9 cellular contexts compared by ENCODE assay signal in the genomic region with DNA sequence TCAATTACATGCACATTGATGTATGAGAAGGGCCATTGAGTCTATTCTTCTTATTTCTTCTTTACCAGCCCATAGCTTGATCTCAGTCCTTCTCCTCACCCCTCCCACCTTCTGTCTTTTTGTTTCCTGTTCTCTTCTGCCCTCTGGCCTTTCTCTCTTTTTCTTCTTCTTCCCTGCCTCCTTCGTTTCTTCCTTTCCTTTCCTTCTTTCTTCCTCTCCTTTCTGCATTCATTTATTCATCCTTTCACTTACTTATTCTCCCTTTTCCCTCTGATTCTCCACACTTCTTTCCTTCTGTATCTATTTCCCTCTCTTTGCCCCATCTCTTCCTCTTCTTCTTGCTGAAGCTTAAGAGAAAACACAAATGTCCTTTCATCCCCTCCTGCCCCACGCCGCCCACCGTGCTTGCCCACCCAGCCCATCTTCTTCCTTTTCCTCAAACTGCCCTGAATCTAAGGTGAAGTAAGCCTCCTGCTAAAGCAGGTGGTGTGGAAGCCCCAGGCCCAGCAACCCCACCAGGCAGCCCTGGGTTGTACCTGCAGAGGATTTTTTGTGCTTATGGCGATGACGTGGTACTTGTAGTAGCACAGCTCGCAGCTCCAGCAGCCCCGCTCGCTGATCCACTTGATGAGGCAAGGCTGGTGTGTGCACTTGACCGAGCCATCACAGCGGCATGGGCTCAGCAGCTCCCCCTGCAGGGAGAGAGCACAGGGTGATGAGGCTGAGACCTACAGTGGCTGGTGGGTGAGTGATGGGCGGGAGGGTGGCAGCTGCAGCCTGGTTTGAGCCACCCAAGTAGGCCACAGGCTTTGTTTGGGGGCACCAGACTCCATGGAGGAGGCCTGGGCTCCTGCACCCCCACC.
DNase-seq lines count a peak whose midpoint lies in the region; ATAC-seq and TF ChIP-seq lines count a peak whose summit lies in the region.
"Had no signal": no experiment of that assay in that cellular context is flagged by ENCODE, and none has a peak within 500 bp of the region (broad histone marks: within the 10 kb centered on the region; RNA-seq: fewer than 3 reads in every experiment).

No MANE protein-coding gene starts in this region.

- intact Hi-C loops in esophagus squamous epithelium (cut with DNase I), result no loop called here

- no peak for TF ChIP-seq POLR2A in esophagus squamous epithelium (IDR thresholded peaks at IDR 0.05)

- TF ChIP-seq CTCF in GM12875 (IDR thresholded peaks at IDR 0.05; ENCODE audit: borderline replicate concordance, insufficient read depth, low read depth, low read length), result peak; percentile 92
- TF ChIP-seq CTCF in WERI-Rb-1 (IDR thresholded peaks at IDR 0.05; ENCODE audit: low read depth, low read length), result peak; percentile 96
- TF ChIP-seq CTCF in esophagus squamous epithelium (IDR thresholded peaks at IDR 0.05), result peak in 1 of 6 experiments; percentile 27

- H3K9me3 ChIP-seq in WERI-Rb-1 (ENCODE audit: severe bottlenecking), result no peaks in the 10 kb centered on the region
- no peaks in the 10 kb centered on the region for H3K9me3 ChIP-seq in mesodermal cell (ENCODE audit: control insufficient read depth, low read length)
- no peaks in the 10 kb centered on the region for H3K9me3 ChIP-seq in esophagus squamous epithelium
- H3K9me3 ChIP-seq: upper lobe of left lung had no signal

- H3K4me3 ChIP-seq in GM12875 (ENCODE audit: low read depth, low read length) (no peak overlapping the region), WERI-Rb-1 (ENCODE audit: low read depth, low read length) (no peak overlapping the region), mesodermal cell (ENCODE audit: extremely low read depth, insufficient read depth, low read length, poor library complexity, severe bottlenecking) (no peak overlapping the region), esophagus squamous epithelium (no peak overlapping the region)
- H3K4me3 ChIP-seq: upper lobe of left lung had no signal

- no peaks in the 10 kb centered on the region for H3K27me3 ChIP-seq in WERI-Rb-1 (ENCODE audit: insufficient read depth, low read depth, severe bottlenecking)
- H3K27me3 ChIP-seq in esophagus squamous epithelium, result peaks cover 0 to 35% (median 0%) of the 10 kb centered on the region in 4 donors
- H3K27me3 ChIP-seq: upper lobe of left lung had no signal

- H3K4me1 ChIP-seq in mesodermal cell (ENCODE audit: control insufficient read depth, insufficient read depth, low read length, poor library complexity, severe bottlenecking) (peaks cover 68% of the 10 kb centered on the region), esophagus squamous epithelium (peaks cover 0 to 17% (median 0%) of the 10 kb centered on the region in 3 donors)
- H3K4me1 ChIP-seq: upper lobe of left lung had no signal

- 80 to 90% methylated on average over 9 to 10 of the region's 12 CpGs for WGBS in mesodermal cell (ENCODE audit: insufficient coverage in 2 of 2), 2 experiments
- 84 to 88% methylated on average over 4 to 6 of the region's 12 CpGs for WGBS in esophagus squamous epithelium, 2 donors

- DNase-seq in WERI-Rb-1 (peak; percentile 76), NOMO-1 treated with dmso at 0.1 percent for 144 hours (lab: John Stamatoyannopoulos, UW; ENCODE audit: unreplicated experiment) (no peak), esophagus squamous epithelium (lab: John Stamatoyannopoulos, UW) (no peak), NCI-H1092 (lab: John Stamatoyannopoulos, UW) (no peak)
- DNase-seq in NK-92 treated with Interleukin-12 subunit alpha and Interleukin-12 subunit beta, amount 100 ng/mL, for 24 hours (lab: John Stamatoyannopoulos, UW), result no peak

- peak; percentile 48 for ATAC-seq in HG02623 (IDR thresholded peaks at IDR 0.05; ENCODE audit: unreplicated experiment)

- H3K36me3 ChIP-seq in WERI-Rb-1 (no peaks in the 10 kb centered on the region), mesodermal cell (ENCODE audit: control insufficient read depth, insufficient read depth, low read length) (peaks cover 26% of the 10 kb centered on the region), esophagus squamous epithelium (no peaks in the 10 kb centered on the region)
- H3K36me3 ChIP-seq: upper lobe of left lung had no signal

- no peak overlapping the region for H3K27ac ChIP-seq in WERI-Rb-1
- H3K27ac ChIP-seq in mesodermal cell (ENCODE audit: low read depth, low read length, severe bottlenecking), result peak overlapping the region; percentile 26
- H3K27ac ChIP-seq in esophagus squamous epithelium, result no peak overlapping the region
- H3K27ac ChIP-seq: upper lobe of left lung had no signal
